In genomic region chr16:89408315-89408714, GRCh38 we compare ENCODE assay signal across 9 cellular contexts.
DNase-seq lines count a peak whose midpoint lies in the region; ATAC-seq and TF ChIP-seq lines count a peak whose summit lies in the region.
"Had no signal": no experiment of that assay in that cellular context is flagged by ENCODE, and none has a peak within 500 bp of the region (broad histone marks: within the 10 kb centered on the region; RNA-seq: fewer than 3 reads in every experiment).

No MANE protein-coding gene starts in this region.

- in situ Hi-C loops in Panc1 (cut with HindIII; ENCODE audit: low pct_unique_long_range_greater_than_20kb, low sequenced_read_pairs), result no loop called here

- H3K9me3 ChIP-seq in BLaER1 treated with 17β-estradiol and CSF1 and Interleukin-3, amounts not matched to agents 10 nM and 100 nM (replicated peaks in 1 of 11), result no peaks in the 10 kb centered on the region
- no peaks in the 10 kb centered on the region for H3K9me3 ChIP-seq in Panc1 (ENCODE audit: control insufficient read depth, insufficient read depth, low read depth, low read length)

- H3K4me1 ChIP-seq in BLaER1 treated with 17β-estradiol and CSF1 and Interleukin-3, amounts not matched to agents 10 nM and 100 nM, result peaks cover 100% of the 10 kb centered on the region in 10 experiments
- H3K4me1 ChIP-seq in Panc1 (ENCODE audit: control insufficient read depth, insufficient read depth, low read length), result peaks cover 75% of the 10 kb centered on the region

- H3K9ac ChIP-seq in BLaER1 treated with 17β-estradiol and CSF1 and Interleukin-3, amounts not matched to agents 10 nM and 100 nM, result peak overlapping the region in 10 of 11 experiments; percentile 23 to 68 (median 44); a peak in 16 of 22 replicates

- peak overlapping the region; percentile 94 to 95 for H3K27ac Mint-ChIP-seq in effector memory CD8-positive, alpha-beta T cell
- H3K27ac Mint-ChIP-seq in natural killer cell, result peak overlapping the region; percentile 73 to 82
- no peak overlapping the region for H3K27ac Mint-ChIP-seq in osteocyte (ENCODE audit: unreplicated experiment)

- CTCF ChIA-PET in Panc1 (lab: Charles Lee), result no interaction called here

- H3K4me2 ChIP-seq in BLaER1 treated with 17β-estradiol and CSF1 and Interleukin-3, amounts not matched to agents 10 nM and 100 nM, result peak overlapping the region; percentile 79 to 93 (median 89)

- TF ChIP-seq CTCF in Panc1 (IDR thresholded peaks at IDR 0.05) (no peak), natural killer cell (IDR thresholded peaks at IDR 0.05) (no peak), osteocyte (IDR thresholded peaks at IDR 0.05) (no peak)

- peak overlapping the region; percentile 65 to 81 for H3K4me3 Mint-ChIP-seq in effector memory CD8-positive, alpha-beta T cell
- H3K4me3 Mint-ChIP-seq in natural killer cell (peak overlapping the region; percentile 79), osteocyte (ENCODE audit: unreplicated experiment) (no peak overlapping the region)

- H3K27me3 Mint-ChIP-seq in effector memory CD8-positive, alpha-beta T cell, result no peaks in the 10 kb centered on the region
- H3K27me3 Mint-ChIP-seq in natural killer cell (ENCODE audit: low read depth in 2 of 2) (no peaks in the 10 kb centered on the region), osteocyte (ENCODE audit: unreplicated experiment) (no peaks in the 10 kb centered on the region)

- peaks cover 83 to 84% of the 10 kb centered on the region in 2 donors for H3K4me1 Mint-ChIP-seq in effector memory CD8-positive, alpha-beta T cell (ENCODE audit: low read depth in 2 of 2)
- H3K4me1 Mint-ChIP-seq in natural killer cell (peaks cover 84 to 85% of the 10 kb centered on the region in 2 donors), osteocyte (ENCODE audit: unreplicated experiment) (peaks cover 88% of the 10 kb centered on the region)

- no peaks in the 10 kb centered on the region for H3K9me3 Mint-ChIP-seq in effector memory CD8-positive, alpha-beta T cell
- H3K9me3 Mint-ChIP-seq in natural killer cell (no peaks in the 10 kb centered on the region), osteocyte (ENCODE audit: unreplicated experiment) (no peaks in the 10 kb centered on the region)

- peaks cover 59% of the 10 kb centered on the region for H3K36me3 Mint-ChIP-seq in effector memory CD8-positive, alpha-beta T cell (ENCODE audit: insufficient read depth)
- H3K36me3 Mint-ChIP-seq in natural killer cell, result no peaks in the 10 kb centered on the region
- H3K36me3 Mint-ChIP-seq in osteocyte (ENCODE audit: unreplicated experiment), result no peaks in the 10 kb centered on the region

- peak; percentile 30 for ATAC-seq in Panc1
- no peak for ATAC-seq in effector memory CD8-positive, alpha-beta T cell (replicated peaks)
- ATAC-seq in natural killer cell, result peak in 1 of 3 donors; percentile 2
- ATAC-seq in GM21447 (IDR thresholded peaks at IDR 0.05; ENCODE audit: unreplicated experiment), result no peak
- no peak for ATAC-seq in GM18517 (IDR thresholded peaks at IDR 0.05; ENCODE audit: unreplicated experiment)

- BruUV-seq in Panc1 (replicated peaks; lab: Mats Ljungman, UMichigan), result no TSS peak

- peaks cover 100% of the 10 kb centered on the region in 11 experiments for H4K20me1 ChIP-seq in BLaER1 treated with 17β-estradiol and CSF1 and Interleukin-3, amounts not matched to agents 10 nM and 100 nM

- H3K4me3 ChIP-seq in BLaER1 treated with 17β-estradiol and CSF1 and Interleukin-3, amounts not matched to agents 10 nM and 100 nM, result 0 out of 20 replicates have a peak overlapping the region, but pooled peaks of 1 of the 10 experiments have one; percentile 17
- H3K4me3 ChIP-seq in Panc1 (ENCODE audit: low read depth in 2 of 2, low read length in 2 of 2), result no peak overlapping the region

- DNase-seq in Panc1 (ENCODE audit: low read depth, low spot score) (no peak), natural killer cell (no peak), osteocyte (ENCODE audit: extremely low spot score, unreplicated experiment) (no peak), NCI-H1092 treated with DMSO at 0.1 percent for 48 hours (lab: John Stamatoyannopoulos, UW) (no peak)
- no peak for DNase-seq in effector memory CD8-positive, alpha-beta T cell
- DNase-seq: NCI-H2107 had no signal

- intact Hi-C loops in Panc1 (cut with micrococcal nuclease; ENCODE audit: unreplicated experiment) (no loop called here), natural killer cell (cut with micrococcal nuclease) (loop anchor here (2.0 to 5.0 kb wide), 5 partner anchors 14 to 79 kb away; no protein-coding TSS in a partner anchor)

- POLR2A ChIA-PET in Panc1 (lab: Charles Lee), result no interaction called here

- peak overlapping the region in 8 of 11 experiments; percentile 11 to 59 (median 28); a peak in 11 of 22 replicates for H3K27ac ChIP-seq in BLaER1 treated with 17β-estradiol and CSF1 and Interleukin-3, amounts not matched to agents 10 nM and 100 nM
- H3K27ac ChIP-seq in Panc1 (ENCODE audit: low read length), result peak overlapping the region; percentile 7; the same call in 1 of the 2 replicates

- peaks cover 0 to 41% (median 22%) of the 10 kb centered on the region in 11 experiments; a peak in 16 of 22 replicates for H3K36me3 ChIP-seq in BLaER1 treated with 17β-estradiol and CSF1 and Interleukin-3, amounts not matched to agents 10 nM and 100 nM
- no peaks in the 10 kb centered on the region for H3K36me3 ChIP-seq in Panc1 (ENCODE audit: control insufficient read depth, insufficient read depth, low read length)

- H3K27me3 ChIP-seq in BLaER1 treated with 17β-estradiol and CSF1 and Interleukin-3, amounts not matched to agents 10 nM and 100 nM, result no peaks in the 10 kb centered on the region
- H3K27me3 ChIP-seq in Panc1 (ENCODE audit: control insufficient read depth, insufficient read depth, low read length), result no peaks in the 10 kb centered on the region
